Comparison of ENCODE assay signal across 13 cellular contexts in the genomic region with DNA sequence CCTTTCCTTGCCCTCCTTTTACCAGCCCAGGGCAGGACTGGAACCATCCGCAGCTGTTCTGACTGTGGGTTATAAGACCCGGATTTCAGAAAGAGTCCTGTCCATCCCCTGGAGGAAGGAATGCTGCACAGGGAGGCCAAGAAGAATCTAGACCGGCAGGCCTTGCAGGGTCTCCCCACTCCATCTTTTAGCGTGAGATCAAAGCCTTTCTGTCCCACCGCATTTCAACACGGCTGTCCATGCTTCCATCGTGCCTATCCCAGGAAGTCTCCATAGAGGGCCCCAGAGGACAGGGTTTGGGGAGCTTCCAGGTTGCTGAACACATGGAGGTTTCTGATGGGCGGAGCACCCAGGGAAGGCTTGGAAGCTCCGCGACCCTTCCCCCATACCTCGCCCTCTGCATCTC.
DNase-seq lines count a peak whose midpoint lies in the region; ATAC-seq, FAIRE-seq and TF ChIP-seq lines count a peak whose summit lies in the region.
"Had no signal": no experiment of that assay in that cellular context is flagged by ENCODE, and none has a peak within 500 bp of the region (broad histone marks: within the 10 kb centered on the region; RNA-seq: fewer than 3 reads in every experiment).

No MANE protein-coding gene starts in this region.

- no peaks in the 10 kb centered on the region for H3K4me1 ChIP-seq in right cardiac atrium (ENCODE audit: control insufficient read depth, insufficient read depth, low read length)
- no peaks in the 10 kb centered on the region for H3K4me1 ChIP-seq in small intestine (ENCODE audit: control insufficient read depth in 2 of 2, insufficient read depth in 1 of 2, low read depth in 1 of 2, low read length in 1 of 2)
- H3K4me1 ChIP-seq: adrenal gland had no signal

- DNase-seq in DMS 273 (lab: John Stamatoyannopoulos, UW; ENCODE audit: unreplicated experiment) (peak; percentile 50), DMS 273 treated with DMSO at 0.1 percent for 48 hours (lab: John Stamatoyannopoulos, UW) (no peak), right cardiac atrium (peak in 1 of 3 donors; percentile 52), small intestine (peak; percentile 73), OCI-M2 (lab: John Stamatoyannopoulos, UW; ENCODE audit: unreplicated experiment) (no peak)
- no peak for DNase-seq in activated CD4-positive, CD25-positive, alpha-beta regulatory T cell (lab: John Stamatoyannopoulos, UW)
- DNase-seq: activated B cell treated with CpG ODN at 0.5 μM for 24 hours, Kasumi-1 had no signal

- H3K4me3 ChIP-seq in right cardiac atrium (ENCODE audit: low read length), result no peak overlapping the region
- H3K4me3 ChIP-seq in small intestine (ENCODE audit: low read depth in 1 of 2, low read length in 2 of 2), result no peak overlapping the region
- H3K4me3 ChIP-seq: adrenal gland, thoracic aorta had no signal

- H3K36me3 ChIP-seq in small intestine (ENCODE audit: control insufficient read depth in 2 of 2, insufficient read depth in 2 of 2, low read length in 2 of 2), result no peaks in the 10 kb centered on the region
- H3K36me3 ChIP-seq: adrenal gland, thoracic aorta had no signal

- H3K27ac ChIP-seq in right cardiac atrium (ENCODE audit: low read length), result no peak overlapping the region
- H3K27ac ChIP-seq in small intestine (ENCODE audit: low read depth in 1 of 2, low read length in 1 of 2), result no peak overlapping the region
- H3K27ac ChIP-seq: 22Rv1, adrenal gland, thoracic aorta had no signal

- WGBS in right cardiac atrium, result 59% methylated on average over 11 of the region's 11 CpGs
- 38 to 65% (median 61%) methylated on average over 11 of the region's 11 CpGs for WGBS in small intestine, 3 donors

- H3K27me3 ChIP-seq in right cardiac atrium (ENCODE audit: control insufficient read depth, insufficient read depth) (no peaks in the 10 kb centered on the region), small intestine (ENCODE audit: control insufficient read depth in 2 of 2, insufficient read depth in 2 of 2, low read length in 2 of 2) (no peaks in the 10 kb centered on the region)
- H3K27me3 ChIP-seq: adrenal gland had no signal

- no peak for FAIRE-seq in small intestine (lab: Jason Lieb, UNC)

- peak; percentile 48; the same call in 1 of the 3 replicates for ATAC-seq in SK-N-SH treated with all-trans-retinoic acid at 6 μM for 48 hours
- ATAC-seq in right cardiac atrium, result peak; percentile 62 to 69
- no peak for ATAC-seq in GM19452 (IDR thresholded peaks at IDR 0.05; ENCODE audit: unreplicated experiment)

- H3K9me3 ChIP-seq in right cardiac atrium (ENCODE audit: control insufficient read depth, low read length), result no peaks in the 10 kb centered on the region
- H3K9me3 ChIP-seq in small intestine (ENCODE audit: control insufficient read depth, low read depth), result no peaks in the 10 kb centered on the region
- H3K9me3 ChIP-seq: adrenal gland, thoracic aorta had no signal

- intact Hi-C loops in right cardiac atrium (cut with DNase I), result no loop called here

TF ChIP-seq in SK-N-SH treated with all-trans-retinoic acid at 6 μM for 48 hours, 23 proteins besides CTCF, POLR2A, EP300 and RAD21:
- no peak for TF ChIP-seq TCF4 (CRISPR knock-in tag; IDR thresholded peaks at IDR 0.05; ENCODE audit: borderline replicate concordance)
- TF ChIP-seq, protein P1, sequence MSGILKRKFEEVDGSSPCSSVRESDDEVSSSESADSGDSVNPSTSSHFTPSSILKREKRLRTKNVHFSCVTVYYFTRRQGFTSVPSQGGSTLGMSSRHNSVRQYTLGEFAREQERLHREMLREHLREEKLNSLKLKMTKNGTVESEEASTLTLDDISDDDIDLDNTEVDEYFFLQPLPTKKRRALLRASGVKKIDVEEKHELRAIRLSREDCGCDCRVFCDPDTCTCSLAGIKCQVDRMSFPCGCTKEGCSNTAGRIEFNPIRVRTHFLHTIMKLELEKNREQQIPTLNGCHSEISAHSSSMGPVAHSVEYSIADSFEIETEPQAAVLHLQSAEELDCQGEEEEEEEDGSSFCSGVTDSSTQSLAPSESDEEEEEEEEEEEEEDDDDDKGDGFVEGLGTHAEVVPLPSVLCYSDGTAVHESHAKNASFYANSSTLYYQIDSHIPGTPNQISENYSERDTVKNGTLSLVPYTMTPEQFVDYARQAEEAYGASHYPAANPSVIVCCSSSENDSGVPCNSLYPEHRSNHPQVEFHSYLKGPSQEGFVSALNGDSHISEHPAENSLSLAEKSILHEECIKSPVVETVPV (CRISPR knock-in tag; IDR thresholded peaks at IDR 0.05), result no peak

Comparison
In these comparisons a context has a peak if more than half of its experiments do, and no peak if none do; other contexts are left out.
1. DNase-seq: peak in DMS 273 (single experiment) and small intestine (single experiment); none in DMS 273 treated with DMSO at 0.1 percent for 48 hours (single experiment), activated CD4-positive, CD25-positive, alpha-beta regulatory T cell (0 of 4) and OCI-M2 (single experiment).